1 cellular context compared by ENCODE assay signal in genomic region chr12:111396726-111397445, GRCh38.
TF ChIP-seq lines count a peak whose summit lies in the region.

No MANE protein-coding gene starts in this region.

TF ChIP-seq in A549, 52 proteins besides CTCF, POLR2A, EP300 and RAD21 (continued from another document):
- TF ChIP-seq KDM1A (IDR thresholded peaks at IDR 0.05; ENCODE audit: low read depth), result peak; percentile 94
